8 cellular contexts compared by ENCODE assay signal in the genomic region with DNA sequence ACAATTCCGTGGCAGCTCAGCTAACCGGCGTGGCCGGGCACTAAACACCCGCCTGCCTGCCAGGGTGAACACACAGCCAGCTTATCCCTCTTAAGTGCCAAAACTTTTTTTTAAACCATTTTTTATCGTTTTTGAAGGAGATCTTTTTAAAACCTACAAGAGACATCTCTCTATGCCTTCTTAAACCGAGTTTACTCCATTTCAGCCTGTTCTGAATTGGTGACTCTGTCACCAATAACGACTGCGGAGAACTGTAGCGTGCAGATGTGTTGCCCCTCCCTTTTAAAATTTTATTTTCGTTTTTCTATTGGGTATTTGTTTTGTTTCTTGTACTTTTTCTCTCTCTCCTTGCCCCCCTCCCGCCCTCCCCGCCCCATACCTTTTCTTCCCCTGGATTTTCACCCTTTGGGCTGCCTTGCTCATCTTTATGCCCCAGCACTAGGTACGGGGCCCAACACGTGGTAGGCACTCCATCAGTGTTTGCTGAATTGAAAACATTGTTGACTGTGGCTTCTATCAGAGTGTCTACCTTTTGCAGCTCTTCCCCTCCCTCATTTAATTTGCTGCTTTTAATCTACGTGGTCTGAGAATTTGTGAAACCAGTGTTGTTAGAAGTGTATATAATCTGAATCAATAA. TPM values are rescaled to one million over a fixed set of nuclear protein-coding genes. Genes with fewer than 3 reads are reported as not detected.
A peak's percentile ranks its signal among the peaks of the same experiment; 100 is the strongest.
DNase-seq lines count a peak whose midpoint lies in the region; ATAC-seq and TF ChIP-seq lines count a peak whose summit lies in the region.

No MANE protein-coding gene starts in this region.

- H3K9me3 Mint-ChIP-seq in effector memory CD8-positive, alpha-beta T cell, result no peaks in the 10 kb centered on the region

- no peaks in the 10 kb centered on the region for H3K27me3 ChIP-seq in OCI-LY1 (ENCODE audit: insufficient read depth, low read length)
- H3K27me3 ChIP-seq in neural cell (ENCODE audit: insufficient read depth, low read depth, low read length), result no peaks in the 10 kb centered on the region

- H4K20me1 ChIP-seq in OCI-LY1 (ENCODE audit: insufficient read depth, low read length), result no peaks in the 10 kb centered on the region
- no peaks in the 10 kb centered on the region for H4K20me1 ChIP-seq in neural cell (ENCODE audit: insufficient read depth)

- peaks cover 35% of the 10 kb centered on the region in 2 donors for H3K4me1 Mint-ChIP-seq in effector memory CD8-positive, alpha-beta T cell (ENCODE audit: low read depth in 2 of 2)

- H3K4me1 ChIP-seq in OCI-LY1 (ENCODE audit: insufficient read depth, low read length, severe bottlenecking), result peaks cover 26% of the 10 kb centered on the region

- H3K4me3 Mint-ChIP-seq in effector memory CD8-positive, alpha-beta T cell, result peak overlapping the region; percentile 99 to 100

- no peaks in the 10 kb centered on the region for H3F3A ChIP-seq in OCI-LY1 (ENCODE audit: insufficient read depth, low read length)
- peaks cover 3% of the 10 kb centered on the region for H3F3A ChIP-seq in neural cell (ENCODE audit: insufficient read depth, low read length, poor library complexity, severe bottlenecking)

- TF ChIP-seq CTCF in C4-2B (conservative IDR thresholded peaks at IDR 0.05) (no peak), OCI-LY1 (IDR thresholded peaks at IDR 0.05; ENCODE audit: low read length) (no peak), neural cell (IDR thresholded peaks at IDR 0.05; ENCODE audit: poor library complexity, severe bottlenecking) (no peak)

- H3K36me3 Mint-ChIP-seq in effector memory CD8-positive, alpha-beta T cell (ENCODE audit: insufficient read depth), result peaks cover 24% of the 10 kb centered on the region

- H3K9me2 ChIP-seq in OCI-LY1 (ENCODE audit: low read depth, low read length), result no peaks in the 10 kb centered on the region
- no peaks in the 10 kb centered on the region for H3K9me2 ChIP-seq in neural cell (ENCODE audit: insufficient read depth, low read length)

- peak overlapping the region; percentile 83 for H3K4me2 ChIP-seq in OCI-LY1 (ENCODE audit: low read length)
- H3K4me2 ChIP-seq in neural cell (ENCODE audit: low read length), result peak overlapping the region; percentile 98

- H2AFZ ChIP-seq in OCI-LY1 (ENCODE audit: low read length) (no peak overlapping the region), neural cell (ENCODE audit: low read depth, low read length) (peak overlapping the region; percentile 60)

- H3K36me3 ChIP-seq in OCI-LY1 (ENCODE audit: insufficient read depth, low read length), result peaks cover 19% of the 10 kb centered on the region
- H3K36me3 ChIP-seq in neural cell (ENCODE audit: insufficient read depth, low read length), result no peaks in the 10 kb centered on the region

- no peak for TF ChIP-seq RAD21 in neural cell (conservative IDR thresholded peaks at IDR 0.05)

- H3K9ac ChIP-seq in OCI-LY1 (ENCODE audit: low read length) (peak overlapping the region; percentile 83; the same call in 1 of the 2 replicates), neural cell (ENCODE audit: low read length) (peak overlapping the region; percentile 89)

- H3K9me3 ChIP-seq in OCI-LY1 (ENCODE audit: low read length) (no peaks in the 10 kb centered on the region), neural cell (ENCODE audit: low read length) (no peaks in the 10 kb centered on the region)

- H3K4me3 ChIP-seq in OCI-LY1 (ENCODE audit: low read depth, low read length, poor library complexity, severe bottlenecking) (peak overlapping the region; percentile 81), neural cell (ENCODE audit: low read length) (peak overlapping the region; percentile 100)

- no peak for TF ChIP-seq EP300 in neural cell (conservative IDR thresholded peaks at IDR 0.05; ENCODE audit: poor library complexity, severe bottlenecking)

- no peaks in the 10 kb centered on the region for H3K27me3 Mint-ChIP-seq in effector memory CD8-positive, alpha-beta T cell

- peak; percentile 11 for ATAC-seq in effector memory CD8-positive, alpha-beta T cell (replicated peaks)
- no peak for ATAC-seq in GM21447 (IDR thresholded peaks at IDR 0.05; ENCODE audit: unreplicated experiment)

- H3K27ac Mint-ChIP-seq in effector memory CD8-positive, alpha-beta T cell, result peak overlapping the region; percentile 98 to 100

- H3K79me2 ChIP-seq in OCI-LY1 (ENCODE audit: insufficient read depth, low read length), result no peaks in the 10 kb centered on the region
- H3K79me2 ChIP-seq in neural cell (replicated peaks; ENCODE audit: insufficient read depth, low read length), result peaks cover 37% of the 10 kb centered on the region

- peak overlapping the region; percentile 100 for H3K27ac ChIP-seq in C4-2B
- H3K27ac ChIP-seq in OCI-LY1 (ENCODE audit: low read depth, low read length, poor library complexity, severe bottlenecking), result no peak overlapping the region
- peak overlapping the region; percentile 86 for H3K27ac ChIP-seq in neural cell (ENCODE audit: low read length)

- no peak for DNase-seq in effector memory CD8-positive, alpha-beta T cell
- DNase-seq in stimulated activated CD4-positive, alpha-beta T cell treated with anti-CD3 and anti-CD28 coated beads, Interleukin-4, amount 100 ng/mL, for 1 hour, result no peak
- no peak for DNase-seq in SHP77 treated with DMSO at 0.1 percent for 48 hours (lab: John Stamatoyannopoulos, UW)
- DNase-seq in globus pallidus (ENCODE audit: low spot score), result no peak

TF ChIP-seq in neural cell, 6 proteins besides CTCF, POLR2A, EP300 and RAD21:
- TF ChIP-seq MXI1 (conservative IDR thresholded peaks at IDR 0.05; ENCODE audit: poor library complexity, severe bottlenecking) (no peak), EZH2 (IDR thresholded peaks at IDR 0.05; ENCODE audit: borderline replicate concordance, insufficient read depth, low read length, poor library complexity, severe bottlenecking) (no peak), POLR2AphosphoS5 (IDR thresholded peaks at IDR 0.05) (no peak), SMC3 (conservative IDR thresholded peaks at IDR 0.05; ENCODE audit: poor library complexity) (no peak), TAF1 (IDR thresholded peaks at IDR 0.05; ENCODE audit: low read depth) (no peak)
- TF ChIP-seq, protein P1, sequence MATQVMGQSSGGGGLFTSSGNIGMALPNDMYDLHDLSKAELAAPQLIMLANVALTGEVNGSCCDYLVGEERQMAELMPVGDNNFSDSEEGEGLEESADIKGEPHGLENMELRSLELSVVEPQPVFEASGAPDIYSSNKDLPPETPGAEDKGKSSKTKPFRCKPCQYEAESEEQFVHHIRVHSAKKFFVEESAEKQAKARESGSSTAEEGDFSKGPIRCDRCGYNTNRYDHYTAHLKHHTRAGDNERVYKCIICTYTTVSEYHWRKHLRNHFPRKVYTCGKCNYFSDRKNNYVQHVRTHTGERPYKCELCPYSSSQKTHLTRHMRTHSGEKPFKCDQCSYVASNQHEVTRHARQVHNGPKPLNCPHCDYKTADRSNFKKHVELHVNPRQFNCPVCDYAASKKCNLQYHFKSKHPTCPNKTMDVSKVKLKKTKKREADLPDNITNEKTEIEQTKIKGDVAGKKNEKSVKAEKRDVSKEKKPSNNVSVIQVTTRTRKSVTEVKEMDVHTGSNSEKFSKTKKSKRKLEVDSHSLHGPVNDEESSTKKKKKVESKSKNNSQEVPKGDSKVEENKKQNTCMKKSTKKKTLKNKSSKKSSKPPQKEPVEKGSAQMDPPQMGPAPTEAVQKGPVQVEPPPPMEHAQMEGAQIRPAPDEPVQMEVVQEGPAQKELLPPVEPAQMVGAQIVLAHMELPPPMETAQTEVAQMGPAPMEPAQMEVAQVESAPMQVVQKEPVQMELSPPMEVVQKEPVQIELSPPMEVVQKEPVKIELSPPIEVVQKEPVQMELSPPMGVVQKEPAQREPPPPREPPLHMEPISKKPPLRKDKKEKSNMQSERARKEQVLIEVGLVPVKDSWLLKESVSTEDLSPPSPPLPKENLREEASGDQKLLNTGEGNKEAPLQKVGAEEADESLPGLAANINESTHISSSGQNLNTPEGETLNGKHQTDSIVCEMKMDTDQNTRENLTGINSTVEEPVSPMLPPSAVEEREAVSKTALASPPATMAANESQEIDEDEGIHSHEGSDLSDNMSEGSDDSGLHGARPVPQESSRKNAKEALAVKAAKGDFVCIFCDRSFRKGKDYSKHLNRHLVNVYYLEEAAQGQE (IDR thresholded peaks at IDR 0.05; ENCODE audit: borderline replicate concordance), result no peak

RNA-seq across cellular contexts. Expression of gene ZCCHC3, which starts 1.5 kb away (rescaled TPM):
- polyA plus RNA-seq in neural cell, result 15.5 and 19.5 TPM in 2 replicates
- 32.5 and 41.9 TPM in 2 replicates for polyA minus RNA-seq in neural cell

RNA-seq across cellular contexts. Expression of gene C20orf96, which starts 8.3 kb away (rescaled TPM):
- 7.8 and 10.9 TPM in 2 replicates for polyA plus RNA-seq in neural cell
- polyA minus RNA-seq in neural cell, result 8.0 and 8.7 TPM in 2 replicates

RNA-seq across cellular contexts. Expression of gene SOX12, which starts 26.5 kb away (rescaled TPM):
- 6.8 and 9.6 TPM in 2 replicates for polyA plus RNA-seq in neural cell
- 12.5 and 13.4 TPM in 2 replicates for polyA minus RNA-seq in neural cell

RNA-seq across cellular contexts. Expression of gene DEFB132, which starts 41.3 kb away (rescaled TPM):
- not detected in 2 replicates for polyA plus RNA-seq in neural cell
- polyA minus RNA-seq in neural cell, result not detected in 2 replicates

RNA-seq across cellular contexts. Expression of gene NRSN2, which starts 48.0 kb away (rescaled TPM):
- polyA plus RNA-seq in neural cell, result 19.6 and 43.1 TPM in 2 replicates
- 29.2 and 30.7 TPM in 2 replicates for polyA minus RNA-seq in neural cell
